ENCODE assay signal across 8 cellular contexts in genomic region chr9:67711931-67712330, GRCh38.
DNase-seq lines count a peak whose midpoint lies in the region; FAIRE-seq and TF ChIP-seq lines count a peak whose summit lies in the region.
"Not testable (repeated sequence)": the region's sequence is repeated elsewhere in the genome, so short reads cannot be mapped to it uniquely, and the experiment has no call there.

No MANE protein-coding gene starts in this region.

- H3K36me3 ChIP-seq in ES-I3 (ENCODE audit: insufficient read depth, low read length); sigmoid colon: not testable (repeated sequence)

- peak overlapping the region; percentile 49 to 79 (median 78) for H3K27ac ChIP-seq in sigmoid colon

- not testable (repeated sequence) for H3K4me1 Mint-ChIP-seq in endothelial cell (ENCODE audit: unreplicated experiment); neural crest cell; type B pancreatic cell (ENCODE audit: unreplicated experiment)

- TF ChIP-seq POLR2A in sigmoid colon (IDR thresholded peaks at IDR 0.05) = not testable (repeated sequence)

- not testable (repeated sequence) for H3K27ac Mint-ChIP-seq in endothelial cell (ENCODE audit: unreplicated experiment); neural crest cell (ENCODE audit: unreplicated experiment)
- H3K27ac Mint-ChIP-seq in type B pancreatic cell = peak overlapping the region; percentile 61

- peak overlapping the region; percentile 30; the same call in 1 of the 2 replicates for H3K9ac ChIP-seq in ES-I3 (ENCODE audit: low read depth, low read length)

- not testable (repeated sequence) for H3K27me3 ChIP-seq in sigmoid colon

- WGBS in sigmoid colon, 2 donors = 28 to 53% methylated on average over 8 of the region's 10 CpGs

- intact Hi-C loops in sigmoid colon (cut with DNase I) = not testable (repeated sequence)

- H3K4me3 ChIP-seq in sigmoid colon = peak overlapping the region in 3 of 4 donors; percentile 14 to 26 (median 17)

- not testable (repeated sequence) for H3K27me3 Mint-ChIP-seq in endothelial cell (ENCODE audit: unreplicated experiment); neural crest cell (ENCODE audit: low read depth); type B pancreatic cell

- not testable (repeated sequence) for H3K4me1 ChIP-seq in ES-I3 (ENCODE audit: insufficient read depth, low read length); sigmoid colon

- H3K36me3 Mint-ChIP-seq in endothelial cell (ENCODE audit: low read depth, unreplicated experiment); neural crest cell (ENCODE audit: low read depth); type B pancreatic cell: not testable (repeated sequence)

- not testable (repeated sequence) for H3K4me3 Mint-ChIP-seq in endothelial cell (ENCODE audit: unreplicated experiment); neural crest cell
- H3K4me3 Mint-ChIP-seq in type B pancreatic cell = peak overlapping the region; percentile 72

- not testable (repeated sequence) for H3K9me3 ChIP-seq in ES-I3 (ENCODE audit: control insufficient read depth, insufficient read depth, low read length); sigmoid colon

- not testable (repeated sequence) for H3K9me3 Mint-ChIP-seq in endothelial cell (ENCODE audit: unreplicated experiment); neural crest cell; type B pancreatic cell

- not testable (repeated sequence) for FAIRE-seq in RCC 7860 (lab: Jason Lieb, UNC)

- TF ChIP-seq EP300 in sigmoid colon (IDR thresholded peaks at IDR 0.05) = not testable (repeated sequence)

- not testable (repeated sequence) for TF ChIP-seq CTCF in endothelial cell (IDR thresholded peaks at IDR 0.05; ENCODE audit: unreplicated experiment); neural crest cell (conservative IDR thresholded peaks at IDR 0.05); sigmoid colon (IDR thresholded peaks at IDR 0.05); type B pancreatic cell (conservative IDR thresholded peaks at IDR 0.05)

- DNase-seq in RCC 7860 (ENCODE audit: low spot score) (peak; percentile 3), astrocyte of the hippocampus (ENCODE audit: low read depth, low spot score) (peak; percentile 7), endothelial cell (ENCODE audit: low spot score) (peak; percentile 0), inferior parietal cortex (ENCODE audit: extremely low spot score) (peak; percentile 1), neural crest cell (ENCODE audit: low read depth, low spot score) (peak; percentile 1), sigmoid colon (peak; percentile 70), type B pancreatic cell (ENCODE audit: extremely low spot score, unreplicated experiment) (peak; percentile 40)

Comparison
In these comparisons a context has a peak if more than half of its experiments do, and no peak if none do; other contexts are left out.
1. Peak in every context shown above with its lines: DNase-seq, H3K4me3 ChIP-seq and H3K27ac ChIP-seq.
2. DNase-seq: peak in every context shown above with its lines; median percentile 70 in sigmoid colon; 40 in type B pancreatic cell; 7 in astrocyte of the hippocampus; 3 in RCC 7860; 1 in inferior parietal cortex; 1 in neural crest cell; 0 in endothelial cell.